Comparison of ENCODE assay signal across 34 cellular contexts in genomic region chr14:35637269-35637668, GRCh38.
"Had no signal": no experiment of that assay in that cellular context is flagged by ENCODE, and none has a peak within 500 bp of the region (broad histone marks: within the 10 kb centered on the region; RNA-seq: fewer than 3 reads in every experiment).

No MANE protein-coding gene starts in this region.

- DNase-seq: activated effector memory CD4-positive, alpha-beta T cell treated with anti-CD3 and anti-CD28 coated beads, Interleukin-2, amount 50 U/mL, for 16 hours; activated effector memory CD4-positive, alpha-beta T cell treated with Interleukin-2 at 50 U/mL for 16 hours; activated gamma-delta T cell; activated gamma-delta T cell treated with Interleukin-2 at 50 U/mL for 16 hours; activated naive CD4-positive, alpha-beta T cell; activated naive CD4-positive, alpha-beta T cell treated with anti-CD3 and anti-CD28 coated beads for 36 hours; activated naive CD4-positive, alpha-beta T cell treated with anti-CD3 and anti-CD28 coated beads, Interleukin-2, amount 10 ng/mL, durations not matched to agents 7 days and 5 days; activated naive CD4-positive, alpha-beta T cell treated with anti-CD3 and anti-CD28 coated beads, Interleukin-2, amount 50 U/mL, for 16 hours; activated naive CD4-positive, alpha-beta T cell treated with Interleukin-2 at 50 U/mL for 16 hours; activated naive CD8-positive, alpha-beta T cell treated with anti-CD3 and anti-CD28 coated beads for 36 hours; activated naive CD8-positive, alpha-beta T cell treated with anti-CD3 and anti-CD28 coated beads, Interleukin-2, amount 10 ng/mL, durations not matched to agents 7 days and 5 days; activated naive CD8-positive, alpha-beta T cell treated with anti-CD3 and anti-CD28 coated beads, Interleukin-2, amount 50 U/mL, for 24 hours; activated T-cell treated with anti-CD3 and anti-CD28 coated beads, Interleukin-2, amount 50 U/mL, for 1 hour; activated T-cell treated with anti-CD3 and anti-CD28 coated beads, Interleukin-2, amount 50 U/mL, for 24 hours; activated T-cell treated with anti-CD3 and anti-CD28 coated beads, Interleukin-2, amount 50 U/mL, for 4 hours; activated T-cell treated with anti-CD3 and anti-CD28 coated beads, Interleukin-2, amount 50 U/mL, for 48 hours; activated T-cell treated with anti-CD3 and anti-CD28 coated beads, Interleukin-2, amount 50 U/mL, for 72 hours; adrenal gland; amniotic stem cell; amygdala; anterior cingulate cortex; aorta; body of pancreas; brain microvascular endothelial cell; caudate nucleus; central memory CD4-positive, alpha-beta T cell; cerebellar nuclear complex had no signal

- H3K36me3 ChIP-seq: brain microvascular endothelial cell, breast epithelium had no signal

- ATAC-seq: activated naive CD4-positive, alpha-beta T cell treated with anti-CD3 and anti-CD28 coated beads, Interleukin-2, amount 50 U/mL, for 72 hours; activated naive CD8-positive, alpha-beta T cell treated with anti-CD3 and anti-CD28 coated beads, Interleukin-2, amount 50 U/mL, for 24 hours; activated T-cell treated with anti-CD3 and anti-CD28 coated beads, Interleukin-2, amount 50 U/mL, for 4 hours; activated T-cell treated with anti-CD3 and anti-CD28 coated beads, Interleukin-2, amount 50 U/mL, for 72 hours; activated T-helper 17 cell treated with anti-CD3 and anti-CD28 coated beads, Interleukin-2, amount 50 U/mL, for 72 hours; body of pancreas had no signal

- FAIRE-seq: astrocyte, bronchial epithelial cell had no signal

- H3K4me1 ChIP-seq: adrenal gland, ascending aorta, body of pancreas, breast epithelium had no signal

- H3K9me3 ChIP-seq: body of pancreas had no signal

- H3K4me3 ChIP-seq: adrenal gland, ascending aorta, body of pancreas, breast epithelium, cardiac muscle cell had no signal

- H3K27me3 ChIP-seq: adrenal gland, ascending aorta, body of pancreas, brain microvascular endothelial cell, breast epithelium, cardiac muscle cell had no signal

- H3K27ac ChIP-seq: adrenal gland, ascending aorta, body of pancreas, brain microvascular endothelial cell, breast epithelium, cardiac muscle cell had no signal
